In the genomic region with DNA sequence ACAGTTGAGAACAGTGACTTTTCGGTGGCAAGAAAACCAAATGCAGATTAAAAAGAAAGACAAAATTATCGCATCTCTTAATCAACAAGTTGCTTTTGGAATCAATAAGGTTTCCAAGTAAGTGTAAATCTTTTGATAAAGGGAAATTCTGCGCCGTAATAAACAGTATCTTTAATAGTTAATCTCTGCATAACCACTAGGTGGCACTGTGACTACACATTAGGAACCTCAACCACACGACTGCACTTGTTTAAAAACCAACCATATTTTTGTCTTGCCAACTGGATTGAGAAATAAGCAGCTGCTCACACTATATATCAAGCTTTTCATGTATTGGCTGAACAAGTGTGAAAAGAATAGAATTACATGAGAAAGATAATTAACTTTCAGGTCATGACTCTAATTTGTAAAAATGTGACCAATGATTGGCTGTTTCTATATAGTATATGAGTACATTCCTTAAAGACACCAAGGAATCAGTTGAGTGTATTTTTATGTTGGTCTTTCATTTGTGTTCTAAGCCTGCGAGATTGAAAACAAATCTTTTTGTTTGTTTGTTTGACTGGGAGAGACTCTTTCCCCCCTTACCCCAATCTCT, we compare ENCODE assay signal across 1 cellular context.
TF ChIP-seq lines count a peak whose summit lies in the region.

No MANE protein-coding gene starts in this region.

TF ChIP-seq in WTC11, 78 proteins besides CTCF, POLR2A, EP300 and RAD21 (continued from another document):
- TF ChIP-seq, protein P1, sequence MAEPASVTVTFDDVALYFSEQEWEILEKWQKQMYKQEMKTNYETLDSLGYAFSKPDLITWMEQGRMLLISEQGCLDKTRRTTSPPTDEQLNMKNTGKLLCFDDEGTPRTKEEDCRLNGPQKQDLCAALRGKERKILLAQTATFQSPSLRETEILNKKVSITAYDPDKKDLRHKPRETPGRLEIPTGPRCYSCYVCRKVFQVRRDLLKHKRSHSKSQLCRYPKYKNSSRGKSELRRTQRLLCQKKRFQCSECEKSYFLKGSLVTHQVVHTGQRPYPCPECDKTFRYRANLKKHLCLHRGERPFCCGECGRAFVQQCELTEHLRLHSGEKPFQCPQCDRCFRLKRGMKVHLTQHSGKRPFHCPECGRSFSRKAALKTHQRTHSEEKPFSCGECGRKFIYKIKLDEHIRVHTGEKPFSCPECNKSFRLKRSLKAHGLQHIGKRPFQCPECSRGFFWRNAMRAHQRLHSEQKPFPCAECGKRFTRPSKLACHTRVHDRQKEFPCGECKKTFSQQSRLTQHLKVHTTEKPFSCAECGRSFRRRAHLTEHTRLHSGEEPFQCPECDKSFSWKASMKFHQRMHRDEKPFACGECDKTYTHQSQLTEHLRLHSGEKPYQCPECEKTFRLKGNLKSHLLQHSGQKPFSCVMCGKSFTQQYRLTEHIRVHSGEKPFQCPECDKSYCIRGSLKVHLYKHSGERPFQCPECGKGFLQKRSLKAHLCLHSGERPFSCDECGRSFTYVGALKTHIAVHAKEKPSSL (CRISPR knock-in tag; conservative IDR thresholded peaks at IDR 0.05) = no peak
- TF ChIP-seq PRRX2 (CRISPR knock-in tag; IDR thresholded peaks at IDR 0.05) (no peak), ZNF416 (CRISPR knock-in tag; IDR thresholded peaks at IDR 0.05) (no peak), MYBL2 (CRISPR knock-in tag; IDR thresholded peaks at IDR 0.05) (no peak), FOXJ3 (CRISPR knock-in tag; IDR thresholded peaks at IDR 0.05; ENCODE audit: borderline replicate concordance) (no peak)
- TF ChIP-seq, protein P2, sequence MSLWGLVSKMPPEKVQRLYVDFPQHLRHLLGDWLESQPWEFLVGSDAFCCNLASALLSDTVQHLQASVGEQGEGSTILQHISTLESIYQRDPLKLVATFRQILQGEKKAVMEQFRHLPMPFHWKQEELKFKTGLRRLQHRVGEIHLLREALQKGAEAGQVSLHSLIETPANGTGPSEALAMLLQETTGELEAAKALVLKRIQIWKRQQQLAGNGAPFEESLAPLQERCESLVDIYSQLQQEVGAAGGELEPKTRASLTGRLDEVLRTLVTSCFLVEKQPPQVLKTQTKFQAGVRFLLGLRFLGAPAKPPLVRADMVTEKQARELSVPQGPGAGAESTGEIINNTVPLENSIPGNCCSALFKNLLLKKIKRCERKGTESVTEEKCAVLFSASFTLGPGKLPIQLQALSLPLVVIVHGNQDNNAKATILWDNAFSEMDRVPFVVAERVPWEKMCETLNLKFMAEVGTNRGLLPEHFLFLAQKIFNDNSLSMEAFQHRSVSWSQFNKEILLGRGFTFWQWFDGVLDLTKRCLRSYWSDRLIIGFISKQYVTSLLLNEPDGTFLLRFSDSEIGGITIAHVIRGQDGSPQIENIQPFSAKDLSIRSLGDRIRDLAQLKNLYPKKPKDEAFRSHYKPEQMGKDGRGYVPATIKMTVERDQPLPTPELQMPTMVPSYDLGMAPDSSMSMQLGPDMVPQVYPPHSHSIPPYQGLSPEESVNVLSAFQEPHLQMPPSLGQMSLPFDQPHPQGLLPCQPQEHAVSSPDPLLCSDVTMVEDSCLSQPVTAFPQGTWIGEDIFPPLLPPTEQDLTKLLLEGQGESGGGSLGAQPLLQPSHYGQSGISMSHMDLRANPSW (CRISPR knock-in tag; conservative IDR thresholded peaks at IDR 0.05; ENCODE audit: low read depth) = no peak
